ENCODE assay signal across 15 cellular contexts in genomic region chr3:109234300-109234699, GRCh38.
"Had no signal": no experiment of that assay in that cellular context is flagged by ENCODE, and none has a peak within 500 bp of the region (broad histone marks: within the 10 kb centered on the region; RNA-seq: fewer than 3 reads in every experiment).

No MANE protein-coding gene starts in this region.

- H3K4me3 ChIP-seq: adrenal gland, esophagus muscularis mucosa, left lung, testis, upper lobe of right lung had no signal

- H3K36me3 ChIP-seq: adrenal gland, esophagus muscularis mucosa, left lung, upper lobe of right lung had no signal

- DNase-seq: activated CD4-positive, alpha-beta T cell treated with anti-CD3 and anti-CD28 coated beads, Interleukin-2, amount 50 U/mL, for 48 hours; activated CD8-positive, alpha-beta memory T cell treated with anti-CD3 and anti-CD28 coated beads, Interleukin-2, amount 10 ng/mL, durations not matched to agents 7 days and 5 days; activated naive CD4-positive, alpha-beta T cell treated with anti-CD3 and anti-CD28 coated beads, Interleukin-2, amount 50 U/mL, for 16 hours; activated T-cell treated with anti-CD3 and anti-CD28 coated beads, Interleukin-2, amount 50 U/mL, for 1 hour; adrenal gland; kidney; left lung; mammary epithelial cell; naive B cell; stimulated activated CD4-positive, alpha-beta T cell treated with anti-CD3 and anti-CD28 coated beads, Interleukin-1b, Interleukin-23, amount 100 ng/mL, for 48 hours; stimulated activated naive CD8-positive, alpha-beta T cell treated with anti-CD3 and anti-CD28 coated beads, Interleukin-15, amount 100 ng/mL, for 72 hours; SW 1271; testis; upper lobe of right lung had no signal

- H3K27me3 ChIP-seq: adrenal gland, esophagus muscularis mucosa, left lung, testis, upper lobe of right lung had no signal

- H3K4me1 ChIP-seq: adrenal gland, esophagus muscularis mucosa, left lung, testis, upper lobe of right lung had no signal

- H3K27ac ChIP-seq: adrenal gland, esophagus muscularis mucosa, left lung, testis, upper lobe of right lung had no signal

- H3K9me3 ChIP-seq: adrenal gland, testis, upper lobe of right lung had no signal

- ATAC-seq: activated CD8-positive, alpha-beta memory T cell treated with anti-CD3 and anti-CD28 coated beads, Interleukin-2, amount 10 ng/mL, durations not matched to agents 7 days and 5 days; left lung; stimulated activated naive CD8-positive, alpha-beta T cell treated with anti-CD3 and anti-CD28 coated beads, Interleukin-15, amount 100 ng/mL, for 72 hours; upper lobe of right lung had no signal
